Comparison of ENCODE assay signal across 8 cellular contexts in genomic region chr2:72917138-72917874, GRCh38. TPM values are rescaled to one million over a fixed set of nuclear protein-coding genes. Genes with fewer than 3 reads are reported as not detected.
DNase-seq lines count a peak whose midpoint lies in the region; ATAC-seq and TF ChIP-seq lines count a peak whose summit lies in the region.

Gene EMX1, plus strand, starts transcription at chr2:72917519. Its CDS starts 334 bp downstream, at chr2:72917853.

- H3K4me1 Mint-ChIP-seq in brain, result peaks cover 30% of the 10 kb centered on the region

- H3K9me3 Mint-ChIP-seq in brain, result peaks cover 0 to 8% (median 0%) of the 10 kb centered on the region in 5 experiments

- peak; percentile 20 for DNase-seq in CD1c-positive myeloid dendritic cell (ENCODE audit: extremely low spot score)
- DNase-seq in GM19240 (ENCODE audit: insufficient read length, low spot score), result peak; percentile 65
- DNase-seq in HPDE6-E6E7 (ENCODE audit: extremely low spot score), result peak; percentile 74
- DNase-seq in RPMI8226, result peak; percentile 83
- peak; percentile 90 for DNase-seq in left kidney (ENCODE audit: low read depth, low spot score)
- peak; percentile 50 for DNase-seq in stimulated activated CD8-positive, alpha-beta memory T cell treated with anti-CD3 and anti-CD28 coated beads, Interleukin-4, amount 100 ng/mL, for 24 hours (ENCODE audit: low read depth)

- no peak for TF ChIP-seq CTCF in brain (conservative IDR thresholded peaks at IDR 0.05)

- H3K27me3 Mint-ChIP-seq in brain, result peaks cover 90% of the 10 kb centered on the region

- peak within 1 kb of the TSS; percentile 80 to 96 (median 87) for H3K4me3 Mint-ChIP-seq in brain

- peak within 1 kb of the TSS in 2 of 5 experiments; percentile 58 to 98 for H3K27ac Mint-ChIP-seq in brain

- no peaks in the 10 kb centered on the region for H3K36me3 Mint-ChIP-seq in brain

- ATAC-seq in GM21360 (IDR thresholded peaks at IDR 0.05; ENCODE audit: unreplicated experiment), result no peak

RNA-seq across cellular contexts. Expression of gene EMX1, which starts in this region (rescaled TPM):
- 9.1 TPM for polyA plus RNA-seq in brain (ENCODE audit: insufficient read depth, low read depth, low replicate concordance)

Comparison
In these comparisons a context has a peak if more than half of its experiments do, and no peak if none do; other contexts are left out.
1. DNase-seq: peak in every context shown above with its lines; median percentile 90 in left kidney; 83 in RPMI8226; 74 in HPDE6-E6E7; 65 in GM19240; 50 in stimulated activated CD8-positive, alpha-beta memory T cell treated with anti-CD3 and anti-CD28 coated beads, Interleukin-4, amount 100 ng/mL, for 24 hours; 20 in CD1c-positive myeloid dendritic cell.